9 cellular contexts compared by ENCODE assay signal in the genomic region with DNA sequence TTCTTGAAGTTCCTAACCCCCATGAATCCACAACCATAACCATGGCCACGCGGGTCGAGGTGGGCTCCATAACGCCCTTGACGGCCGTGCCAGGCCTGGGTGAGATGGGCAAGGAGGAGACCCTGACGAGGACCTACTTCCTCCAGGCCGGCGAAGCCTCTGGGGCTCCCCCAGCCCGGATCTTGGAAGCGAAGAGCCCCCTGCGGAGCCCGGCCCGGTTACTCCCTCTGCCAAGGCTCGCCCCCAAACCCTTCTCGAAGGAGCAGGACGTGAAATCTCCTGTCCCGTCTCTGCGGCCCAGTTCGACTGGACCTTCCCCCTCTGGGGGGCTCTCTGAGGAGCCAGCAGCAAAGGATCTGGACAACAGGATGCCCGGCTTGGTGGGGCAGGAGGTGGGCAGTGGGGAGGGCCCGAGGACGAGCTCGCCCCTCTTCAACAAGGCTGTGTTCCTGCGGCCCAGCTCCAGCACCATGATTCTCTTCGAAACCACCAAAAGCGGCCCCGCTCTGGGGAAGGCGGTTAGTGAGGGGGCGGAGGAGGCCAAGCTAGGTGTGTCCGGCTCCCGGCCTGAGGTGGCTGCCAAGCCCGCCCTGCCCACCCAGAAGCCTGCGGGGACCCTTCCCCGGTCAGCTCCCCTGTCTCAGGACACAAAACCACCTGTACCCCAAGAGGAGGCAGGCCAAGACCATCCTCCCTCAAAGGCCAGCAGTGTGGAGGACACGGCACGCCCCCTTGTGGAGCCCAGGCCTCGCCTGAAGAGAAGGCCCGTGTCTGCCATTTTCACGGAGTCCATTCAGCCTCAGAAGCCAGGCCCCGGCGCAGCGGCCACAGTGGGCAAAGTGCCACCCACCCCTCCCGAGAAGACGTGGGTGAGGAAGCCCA.
DNase-seq lines count a peak whose midpoint lies in the region; ATAC-seq and TF ChIP-seq lines count a peak whose summit lies in the region.
"Had no signal": no experiment of that assay in that cellular context is flagged by ENCODE, and none has a peak within 500 bp of the region (broad histone marks: within the 10 kb centered on the region; RNA-seq: fewer than 3 reads in every experiment).

No MANE protein-coding gene starts in this region.

- ATAC-seq in left cardiac atrium (peak; percentile 29 to 42), thoracic aorta (ENCODE audit: insufficient number of reproducible peaks, low FRiP score, low read depth) (no peak), GM19452 (IDR thresholded peaks at IDR 0.05; ENCODE audit: unreplicated experiment) (no peak), GM18502 (IDR thresholded peaks at IDR 0.05; ENCODE audit: poor library complexity, unreplicated experiment) (no peak)

- H3K4me3 ChIP-seq in WERI-Rb-1 (ENCODE audit: low read depth, low read length): no peak overlapping the region
- H3K4me3 ChIP-seq in thoracic aorta: no peak overlapping the region
- H3K4me3 ChIP-seq: BLaER1 had no signal

- H3K27ac Mint-ChIP-seq in activated CD4-positive, alpha-beta T cell treated with anti-CD3 and anti-CD28 coated beads, Interleukin-2, amount 10 ng/mL, durations not matched to agents 24 days and 14 days: no peak overlapping the region

- peaks cover 20% of the 10 kb centered on the region for H3K4me1 Mint-ChIP-seq in activated CD4-positive, alpha-beta T cell treated with anti-CD3 and anti-CD28 coated beads, Interleukin-2, amount 10 ng/mL, durations not matched to agents 24 days and 14 days

- H3K27ac ChIP-seq in WERI-Rb-1 (peak overlapping the region; percentile 54), thoracic aorta (no peak overlapping the region)
- H3K27ac ChIP-seq: BLaER1 had no signal

- intact Hi-C loops in activated CD4-positive, alpha-beta T cell treated with anti-CD3 and anti-CD28 coated beads, Interleukin-2, amount 10 ng/mL, durations not matched to agents 24 days and 14 days (cut with micrococcal nuclease): loop anchor here (5.0 kb wide), 1 partner anchor 36 kb away; no protein-coding TSS in a partner anchor
- intact Hi-C loops in left cardiac atrium (cut with DNase I): loop anchor here (5.0 kb wide), 1 partner anchor 76 kb away; a partner anchor contains a TSS

- DNase-seq in activated CD4-positive, alpha-beta T cell treated with anti-CD3 and anti-CD28 coated beads, Interleukin-2, amount 10 ng/mL, durations not matched to agents 24 days and 14 days: peak; percentile 77
- no peak for DNase-seq in activated CD4-positive, alpha-beta T cell treated with anti-CD3 and anti-CD28 coated beads for 1 hour
- DNase-seq in WERI-Rb-1 (peak; percentile 79), left cardiac atrium (peak; percentile 64), thoracic aorta (ENCODE audit: low spot score) (no peak), NCI-H1436 treated with DMSO at 0.1 percent for 48 hours (lab: John Stamatoyannopoulos, UW) (no peak)

- H3K27me3 ChIP-seq in WERI-Rb-1 (ENCODE audit: insufficient read depth, low read depth, severe bottlenecking) (no peaks in the 10 kb centered on the region), thoracic aorta (replicated peaks; ENCODE audit: insufficient read depth) (no peaks in the 10 kb centered on the region)
- H3K27me3 ChIP-seq: BLaER1 had no signal

- H3K9me3 Mint-ChIP-seq in activated CD4-positive, alpha-beta T cell treated with anti-CD3 and anti-CD28 coated beads, Interleukin-2, amount 10 ng/mL, durations not matched to agents 24 days and 14 days: no peaks in the 10 kb centered on the region

- no peaks in the 10 kb centered on the region for H3K27me3 Mint-ChIP-seq in activated CD4-positive, alpha-beta T cell treated with anti-CD3 and anti-CD28 coated beads, Interleukin-2, amount 10 ng/mL, durations not matched to agents 24 days and 14 days

- no peaks in the 10 kb centered on the region for H3K4me1 ChIP-seq in thoracic aorta (ENCODE audit: control insufficient read depth in 1 of 2, low read depth in 2 of 2)
- H3K4me1 ChIP-seq: BLaER1 had no signal

- no peak overlapping the region for H3K4me3 Mint-ChIP-seq in activated CD4-positive, alpha-beta T cell treated with anti-CD3 and anti-CD28 coated beads, Interleukin-2, amount 10 ng/mL, durations not matched to agents 24 days and 14 days

- TF ChIP-seq CTCF in WERI-Rb-1 (IDR thresholded peaks at IDR 0.05; ENCODE audit: low read depth, low read length) (peak; percentile 93), thoracic aorta (IDR thresholded peaks at IDR 0.05) (peak; percentile 39)

- H3K36me3 Mint-ChIP-seq in activated CD4-positive, alpha-beta T cell treated with anti-CD3 and anti-CD28 coated beads, Interleukin-2, amount 10 ng/mL, durations not matched to agents 24 days and 14 days (ENCODE audit: low read depth): no peaks in the 10 kb centered on the region

- H3K36me3 ChIP-seq in WERI-Rb-1 (peaks cover 11% of the 10 kb centered on the region), thoracic aorta (no peaks in the 10 kb centered on the region)
- H3K36me3 ChIP-seq: BLaER1 had no signal

- H3K9me3 ChIP-seq in WERI-Rb-1 (ENCODE audit: severe bottlenecking) (no peaks in the 10 kb centered on the region), thoracic aorta (no peaks in the 10 kb centered on the region)
- H3K9me3 ChIP-seq: BLaER1 had no signal

Comparison
In these comparisons a context has a peak if more than half of its experiments do, and no peak if none do; other contexts are left out.
1. DNase-seq: peak in activated CD4-positive, alpha-beta T cell treated with anti-CD3 and anti-CD28 coated beads, Interleukin-2, amount 10 ng/mL, durations not matched to agents 24 days and 14 days (single experiment), WERI-Rb-1 (single experiment) and left cardiac atrium (single experiment); none in activated CD4-positive, alpha-beta T cell treated with anti-CD3 and anti-CD28 coated beads for 1 hour (single experiment), thoracic aorta (single experiment) and NCI-H1436 treated with DMSO at 0.1 percent for 48 hours (single experiment).
2. ATAC-seq: peak in left cardiac atrium (2 of 2); none in thoracic aorta (single experiment), GM19452 (single experiment) and GM18502 (single experiment).